Comparison of ENCODE assay signal across 9 cellular contexts in the genomic region with DNA sequence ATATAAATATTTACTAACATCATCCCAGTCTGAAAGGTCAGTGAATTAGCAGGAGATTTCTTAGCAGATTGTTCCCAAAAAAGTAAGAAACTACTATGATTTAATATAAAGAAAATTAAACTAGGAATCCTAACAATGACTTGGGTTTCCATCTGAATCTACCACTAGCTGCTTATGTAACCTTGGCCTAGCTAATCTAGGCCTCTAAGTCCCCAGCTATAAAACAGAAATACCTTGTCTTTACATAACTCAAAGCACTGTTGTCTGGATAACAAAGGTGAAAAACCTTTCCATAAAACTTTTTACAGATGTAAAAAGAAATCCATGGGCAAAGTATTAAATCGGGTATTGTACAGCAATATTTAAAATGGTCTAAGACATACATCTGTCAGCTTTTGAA. TPM values are rescaled to one million over a fixed set of nuclear protein-coding genes. Genes with fewer than 3 reads are reported as not detected.
DNase-seq lines count a peak whose midpoint lies in the region; ATAC-seq and TF ChIP-seq lines count a peak whose summit lies in the region.
"Had no signal": no experiment of that assay in that cellular context is flagged by ENCODE, and none has a peak within 500 bp of the region (broad histone marks: within the 10 kb centered on the region; RNA-seq: fewer than 3 reads in every experiment).

No MANE protein-coding gene starts in this region.

- POLR2A ChIA-PET in naive thymus-derived CD8-positive, alpha-beta T cell (lab: Charles Lee), result no interaction called here

- no peak overlapping the region for H4K5ac ChIP-seq in H9 (ENCODE audit: insufficient read length, low read depth, low read length)

- H3K27me3 ChIP-seq in heart left ventricle (no peaks in the 10 kb centered on the region), uterus (no peaks in the 10 kb centered on the region), H9 (ENCODE audit: insufficient read depth, low read length) (no peaks in the 10 kb centered on the region)

- no peak overlapping the region for H3K23ac ChIP-seq in H9 (ENCODE audit: insufficient read length, low read depth, low read length)

- H3K9ac ChIP-seq in H9 (ENCODE audit: extremely low read depth, insufficient read length, low read length), result no peak overlapping the region

- 76 to 85% (median 82%) methylated on average over 1 of the region's 1 CpG for WGBS in heart left ventricle, 4 donors
- no CpG with 5 or more reads among the region's 1 CpG for WGBS in H9 (ENCODE audit: extremely low coverage, insufficient read length, low lambda C conversion rate)

- H3K4ac ChIP-seq in H9 (ENCODE audit: low read depth, low read length), result no peak overlapping the region

- H3K4me1 Mint-ChIP-seq in chondrocyte (ENCODE audit: low read depth) (peaks cover 63% of the 10 kb centered on the region), H9 (peaks cover 36 to 42% of the 10 kb centered on the region in 2 experiments)
- peaks cover 25 to 77% (median 67%) of the 10 kb centered on the region in 4 donors for H3K4me1 Mint-ChIP-seq in naive thymus-derived CD8-positive, alpha-beta T cell

- H3K79me1 ChIP-seq in H9 (ENCODE audit: insufficient read depth, low read depth, low read length, poor library complexity, severe bottlenecking), result peaks cover 4% of the 10 kb centered on the region

- H3K9me3 ChIP-seq in heart left ventricle, result no peaks in the 10 kb centered on the region
- no peaks in the 10 kb centered on the region for H3K9me3 ChIP-seq in uterus
- no peaks in the 10 kb centered on the region for H3K9me3 ChIP-seq in H9 (ENCODE audit: control insufficient read depth, low read depth, low read length)

- H3K4me1 ChIP-seq in heart left ventricle (peaks cover 6 to 85% (median 55%) of the 10 kb centered on the region in 12 donors), uterus (peaks cover 0 to 5% of the 10 kb centered on the region in 2 donors), H9 (ENCODE audit: insufficient read depth, low read length) (peaks cover 2% of the 10 kb centered on the region; the same call in 1 of the 2 replicates)

- H3K79me2 ChIP-seq in H9 (ENCODE audit: insufficient read depth, low read length), result peaks cover 10% of the 10 kb centered on the region; the same call in 1 of the 2 replicates

- no peak overlapping the region for H3K56ac ChIP-seq in H9 (ENCODE audit: insufficient read length, low read depth, low read length)

- intact Hi-C loops in heart left ventricle (cut with DNase I) (loop anchor here in 6 of 10 donors (5.0 to 10.0 kb wide), 4 partner anchors 170 to 647 kb away; a partner anchor contains a TSS), Right ventricle myocardium superior (cut with DNase I) (no loop called here), uterus (cut with DNase I; ENCODE audit: low total_unique reads) (no loop called here)

- H3K36me3 ChIP-seq in heart left ventricle, result no peaks in the 10 kb centered on the region
- H3K36me3 ChIP-seq in uterus, result no peaks in the 10 kb centered on the region

- no peak overlapping the region for H4K91ac ChIP-seq in H9 (ENCODE audit: insufficient read length, low read depth, low read length)

- H3K14ac ChIP-seq in H9 (ENCODE audit: insufficient read depth, low read length), result no peak overlapping the region

- DNase-seq in heart left ventricle (no peak), Right ventricle myocardium superior (no peak), chondrocyte (ENCODE audit: low spot score) (no peak), uterus (no peak), mesenteric fat pad (ENCODE audit: low spot score) (no peak), H9 (no peak)
- no peak for DNase-seq in naive thymus-derived CD8-positive, alpha-beta T cell
- DNase-seq: AML-193 had no signal

- H3K4me2 ChIP-seq in H9 (ENCODE audit: insufficient read depth, insufficient read length, low read length), result no peak overlapping the region

- no peak overlapping the region for H3K18ac ChIP-seq in H9 (ENCODE audit: insufficient read length, low read depth, low read length)

- H2AFZ ChIP-seq in H9 (ENCODE audit: low read length), result no peak overlapping the region

- no peak overlapping the region for H2BK12ac ChIP-seq in H9 (ENCODE audit: insufficient read length, low read depth, low read length)

- no peak overlapping the region for H2BK20ac ChIP-seq in H9 (ENCODE audit: low read depth, low read length, poor library complexity, severe bottlenecking)

- H3K4me3 Mint-ChIP-seq in chondrocyte (ENCODE audit: unreplicated experiment) (peak overlapping the region; percentile 51), H9 (no peak overlapping the region)
- peak overlapping the region in 7 of 10 donors; percentile 20 to 99 (median 66) for H3K4me3 Mint-ChIP-seq in naive thymus-derived CD8-positive, alpha-beta T cell

- no peak for TF ChIP-seq CTCF in heart left ventricle (IDR thresholded peaks at IDR 0.05)
- no peak for TF ChIP-seq CTCF in chondrocyte (IDR thresholded peaks at IDR 0.05)
- TF ChIP-seq CTCF in uterus (IDR thresholded peaks at IDR 0.05), result no peak
- TF ChIP-seq CTCF in H9 (conservative IDR thresholded peaks at IDR 0.05), result no peak

- ATAC-seq in heart left ventricle (no peak), Right ventricle myocardium superior (ENCODE audit: poor library complexity) (no peak), HG03469 (IDR thresholded peaks at IDR 0.05; ENCODE audit: unreplicated experiment) (no peak)
- ATAC-seq in naive thymus-derived CD8-positive, alpha-beta T cell, result no peak

- no peak overlapping the region for H3T11ph ChIP-seq in H9 (ENCODE audit: low read length)

- no peaks in the 10 kb centered on the region for H3K27me3 Mint-ChIP-seq in chondrocyte (ENCODE audit: low read depth)
- H3K27me3 Mint-ChIP-seq in naive thymus-derived CD8-positive, alpha-beta T cell, result no peaks in the 10 kb centered on the region
- H3K27me3 Mint-ChIP-seq in H9 (ENCODE audit: low read depth), result no peaks in the 10 kb centered on the region; the same call in 1 of the 2 replicates

- no peaks in the 10 kb centered on the region for H3K36me3 Mint-ChIP-seq in chondrocyte (ENCODE audit: low read depth)
- H3K36me3 Mint-ChIP-seq in naive thymus-derived CD8-positive, alpha-beta T cell, result no peaks in the 10 kb centered on the region
- H3K36me3 Mint-ChIP-seq in H9 (ENCODE audit: insufficient read depth in 1 of 3, low read depth in 3 of 3), result peaks cover 0 to 4% (median 0%) of the 10 kb centered on the region in 3 experiments; a peak in 2 of 7 replicates

- peaks cover 10% of the 10 kb centered on the region for H3K23me2 ChIP-seq in H9 (ENCODE audit: insufficient read length, low read depth, low read length, poor library complexity, severe bottlenecking)

- no peaks in the 10 kb centered on the region for H4K20me1 ChIP-seq in H9 (ENCODE audit: control insufficient read depth, insufficient read depth, insufficient read length)

- H4K8ac ChIP-seq in H9 (replicated peaks; ENCODE audit: insufficient read length, low read depth, low read length), result no peak overlapping the region

- H2BK15ac ChIP-seq in H9 (ENCODE audit: low read depth, low read length), result no peak overlapping the region

- TF ChIP-seq POLR2A in heart left ventricle (IDR thresholded peaks at IDR 0.05) (no peak), uterus (IDR thresholded peaks at IDR 0.05) (no peak)

- no peak overlapping the region for H2BK5ac ChIP-seq in H9 (ENCODE audit: insufficient read length, low read length)

- no peak overlapping the region for H2BK120ac ChIP-seq in H9 (ENCODE audit: low read depth, low read length, poor library complexity, severe bottlenecking)

- H3K4me3 ChIP-seq in heart left ventricle, result peak overlapping the region in 6 of 12 donors; percentile 72 to 86 (median 76)
- H3K4me3 ChIP-seq in uterus, result no peak overlapping the region

- H3K27ac ChIP-seq in heart left ventricle (peak overlapping the region in 11 of 12 donors; percentile 38 to 100 (median 99)), uterus (peak overlapping the region; percentile 95 to 100), H9 (ENCODE audit: insufficient read length, low read depth, low read length) (no peak overlapping the region)

- H3K27ac Mint-ChIP-seq in chondrocyte (ENCODE audit: unreplicated experiment), result peak overlapping the region; percentile 98
- H3K27ac Mint-ChIP-seq in naive thymus-derived CD8-positive, alpha-beta T cell, result peak overlapping the region in 2 of 10 donors; percentile 12 to 94
- no peak overlapping the region for H3K27ac Mint-ChIP-seq in H9

- H2AK5ac ChIP-seq in H9 (ENCODE audit: insufficient read length, low read length), result no peak overlapping the region

- no peaks in the 10 kb centered on the region for H3K9me3 Mint-ChIP-seq in chondrocyte (ENCODE audit: low read depth)
- H3K9me3 Mint-ChIP-seq in naive thymus-derived CD8-positive, alpha-beta T cell, result peaks cover 0 to 1% (median 0%) of the 10 kb centered on the region in 9 donors
- H3K9me3 Mint-ChIP-seq in H9, result no peaks in the 10 kb centered on the region

RNA-seq across cellular contexts. Expression of a gene that starts 3.0 kb away (rescaled TPM):
- total RNA-seq in heart left ventricle (100 to 1,000 TPM in 1 of 9 donors, 10 to 100 TPM in 8; 71.1 to 112 (median 82.1) TPM), Right ventricle myocardium superior (99.0 TPM), chondrocyte (54.4 to 110 TPM (median 56.9 TPM) in 3 replicates), uterus (100 to 1,000 TPM in 3 of 4 donors, 10 to 100 TPM in 1; 69.7 to 261 (median 136) TPM), mesenteric fat pad (124 TPM), H9 (2021) (57.6 and 60.3 TPM in 2 replicates)
- polyA plus RNA-seq in heart left ventricle, result 10 to 100 TPM; 32.7 to 48.9 TPM
- 10 to 100 TPM; 65.7 to 73.0 TPM for total RNA-seq in naive thymus-derived CD8-positive, alpha-beta T cell
- polyA plus RNA-seq in naive thymus-derived CD8-positive, alpha-beta T cell, result 100 to 1,000 TPM in 2 of 3 donors, 10 to 100 TPM in 1; 96.1 to 113 (median 101) TPM

RNA-seq across cellular contexts. Expression of a gene that starts 29.4 kb away (rescaled TPM):
- total RNA-seq in heart left ventricle, result 10 to 100 TPM; 23.2 to 37.7 (median 32.2) TPM
- 10 to 100 TPM; 25.0 to 33.9 TPM for polyA plus RNA-seq in heart left ventricle
- total RNA-seq in Right ventricle myocardium superior, result 25.5 TPM
- 26.0 to 33.0 TPM (median 31.8 TPM) in 3 replicates for total RNA-seq in chondrocyte
- 10 to 100 TPM; 31.0 to 38.5 TPM for total RNA-seq in naive thymus-derived CD8-positive, alpha-beta T cell
- 10 to 100 TPM; 80.6 to 92.0 (median 81.3) TPM for polyA plus RNA-seq in naive thymus-derived CD8-positive, alpha-beta T cell
- total RNA-seq in uterus, result 100 to 1,000 TPM in 1 of 4 donors, 10 to 100 TPM in 3; 41.7 to 104 (median 54.8) TPM
- total RNA-seq in mesenteric fat pad, result 32.9 TPM
- 19.6 and 20.3 TPM in 2 replicates for total RNA-seq in H9 (2021)

RNA-seq across cellular contexts. Expression of a gene that starts 50.7 kb away (rescaled TPM):
- total RNA-seq in heart left ventricle (10 to 100 TPM in 1 of 9 donors, 1 to 10 TPM in 8; 1.3 to 18.4 (median 2.1) TPM), Right ventricle myocardium superior (2.6 TPM), chondrocyte (0.45 TPM in 1 of 3 replicates, not detected in the others), uterus (10 to 100 TPM in 1 of 4 donors, 1 to 10 TPM in 2, not detected in 1; 1.5 to 11.4 (median 7.7) TPM), mesenteric fat pad (21.8 TPM), H9 (2021) (0.48 TPM in 1 of 2 replicates, not detected in the other)
- polyA plus RNA-seq in heart left ventricle, result 1 to 10 TPM; 1.9 to 2.5 TPM
- under 1 TPM; 0.42 to 0.49 TPM for total RNA-seq in naive thymus-derived CD8-positive, alpha-beta T cell
- polyA plus RNA-seq in naive thymus-derived CD8-positive, alpha-beta T cell, result under 1 TPM; 0.23 to 0.49 (median 0.35) TPM

Comparison
In these comparisons a context has a peak if more than half of its experiments do, and no peak if none do; other contexts are left out.
1. intact Hi-C loops: an anchor here in heart left ventricle (5.0 to 10.0 kb wide); none called in Right ventricle myocardium superior and uterus.
2. H3K4me3 Mint-ChIP-seq: peak in chondrocyte (single experiment) and naive thymus-derived CD8-positive, alpha-beta T cell (7 of 10); none in H9 (0 of 2).